In genomic region chr15:40087095-40087805, GRCh38 we compare ENCODE assay signal across 21 cellular contexts. TPM values are rescaled to one million over a fixed set of nuclear protein-coding genes. Genes with fewer than 3 reads are reported as not detected.
DNase-seq lines count a peak whose midpoint lies in the region; ATAC-seq and TF ChIP-seq lines count a peak whose summit lies in the region.
"Had no signal": no experiment of that assay in that cellular context is flagged by ENCODE, and none has a peak within 500 bp of the region (broad histone marks: within the 10 kb centered on the region; RNA-seq: fewer than 3 reads in every experiment).

No MANE protein-coding gene starts in this region.

- H3K27ac Mint-ChIP-seq in nephron = peak overlapping the region; percentile 99 to 100 (median 99)
- H3K27ac Mint-ChIP-seq: T-cell had no signal

- H3K4me1 ChIP-seq in tibial nerve = peaks cover 0 to 62% (median 46%) of the 10 kb centered on the region in 4 donors

- H3K9me3 Mint-ChIP-seq in nephron = no peaks in the 10 kb centered on the region
- H3K9me3 Mint-ChIP-seq: T-cell had no signal

- no peak for TF ChIP-seq POLR2A in tibial nerve (IDR thresholded peaks at IDR 0.05)

- H3K4me3 Mint-ChIP-seq in nephron = peak overlapping the region; percentile 72 to 73 (median 72)
- H3K4me3 Mint-ChIP-seq: T-cell had no signal

- H3K27me3 ChIP-seq in tibial nerve = no peaks in the 10 kb centered on the region
- H3K27me3 ChIP-seq: BLaER1 treated with 17β-estradiol and CSF1 and Interleukin-3, amounts not matched to agents 10 nM and 100 nM; ovary; upper lobe of left lung had no signal

- DNase-seq in NCI-H446 (lab: John Stamatoyannopoulos, UW) (peak; percentile 29 to 66), NCI-H446 treated with DMSO at 0.1 percent for 48 hours (lab: John Stamatoyannopoulos, UW) (no peak), amniotic epithelial cell (ENCODE audit: low read depth) (peak; percentile 30), tibial nerve (ENCODE audit: low spot score in 2 of 2) (no peak), NOMO-1 treated with DMSO at 0.1 percent for 48 hours (lab: John Stamatoyannopoulos, UW; ENCODE audit: unreplicated experiment) (no peak), epidermal melanocyte (ENCODE audit: insufficient read length, low spot score) (no peak)
- DNase-seq: 8988T; activated effector memory CD4-positive, alpha-beta T cell treated with anti-CD3 and anti-CD28 coated beads, Interleukin-2, amount 50 U/mL, for 16 hours; esophagus squamous epithelium; KG1; NCI-H187 treated with DMSO at 0.1 percent for 48 hours; stimulated activated CD4-positive, alpha-beta T cell treated with anti-CD3 and anti-CD28 coated beads, Interleukin-1b, Interleukin-23, amount 100 ng/mL, for 48 hours; stimulated activated naive CD8-positive, alpha-beta T cell treated with anti-CD3 and anti-CD28 coated beads, Interleukin-15, Interleukin-2, amounts not matched to agents 100 U/mL and 50 U/mL, for 24 hours; T-cell; upper lobe of left lung had no signal

- peaks cover 4% of the 10 kb centered on the region for H3K27me3 Mint-ChIP-seq in nephron (ENCODE audit: low read depth)

- no peaks in the 10 kb centered on the region for H3K9me3 ChIP-seq in tibial nerve
- H3K9me3 ChIP-seq: BLaER1 treated with 17β-estradiol and CSF1 and Interleukin-3, amounts not matched to agents 10 nM and 100 nM; esophagus squamous epithelium; ovary; upper lobe of left lung had no signal

- no peaks in the 10 kb centered on the region for H3K36me3 ChIP-seq in tibial nerve
- H3K36me3 ChIP-seq: ovary had no signal

- TF ChIP-seq EP300 in tibial nerve (IDR thresholded peaks at IDR 0.05) = no peak

- no peak overlapping the region for H3K4me3 ChIP-seq in tibial nerve
- H3K4me3 ChIP-seq: BLaER1 treated with 17β-estradiol and CSF1 and Interleukin-3, amounts not matched to agents 10 nM and 100 nM; esophagus squamous epithelium; GM12878; ovary; upper lobe of left lung had no signal

- H3K36me3 Mint-ChIP-seq in nephron (ENCODE audit: low read depth) = peaks cover 23% of the 10 kb centered on the region
- H3K36me3 Mint-ChIP-seq: T-cell had no signal

- peak overlapping the region in 3 of 4 donors; percentile 1 to 22 (median 5) for H3K27ac ChIP-seq in tibial nerve
- H3K27ac ChIP-seq: esophagus squamous epithelium, upper lobe of left lung had no signal

- H3K4me1 Mint-ChIP-seq in nephron = peaks cover 90% of the 10 kb centered on the region

- ATAC-seq in HG03469 (IDR thresholded peaks at IDR 0.05; ENCODE audit: unreplicated experiment) = no peak
- ATAC-seq: GM12878; sciatic nerve; stimulated activated naive CD8-positive, alpha-beta T cell treated with anti-CD3 and anti-CD28 coated beads, Interleukin-15, Interleukin-2, amounts not matched to agents 100 U/mL and 50 U/mL, for 24 hours; T-cell had no signal

- TF ChIP-seq CTCF in nephron (IDR thresholded peaks at IDR 0.05; ENCODE audit: unreplicated experiment in 3 of 3) (no peak), tibial nerve (IDR thresholded peaks at IDR 0.05) (no peak)

- 59 to 60% methylated on average over 14 of the region's 14 CpGs for WGBS in tibial nerve, 2 donors

RNA-seq across cellular contexts. Expression of gene BMF, which starts 21.4 kb away (rescaled TPM):
- 1 to 10 TPM; 2.7 to 6.3 (median 4.2) TPM for total RNA-seq in tibial nerve

RNA-seq across cellular contexts. Expression of gene SRP14, which starts 48.3 kb away (rescaled TPM):
- total RNA-seq in tibial nerve = 100 to 1,000 TPM; 194 to 357 (median 229) TPM

Comparison
In these comparisons a context has a peak if more than half of its experiments do, and no peak if none do; other contexts are left out.
1. DNase-seq: peak in NCI-H446 (2 of 2) and amniotic epithelial cell (single experiment); none in NCI-H446 treated with DMSO at 0.1 percent for 48 hours (single experiment), tibial nerve (0 of 2), NOMO-1 treated with DMSO at 0.1 percent for 48 hours (single experiment) and epidermal melanocyte (single experiment).